9 cellular contexts compared by ENCODE assay signal in genomic region chr12:51593539-51593938, GRCh38. TPM values are rescaled to one million over a fixed set of nuclear protein-coding genes. Genes with fewer than 3 reads are reported as not detected.
A peak's percentile ranks its signal among the peaks of the same experiment; 100 is the strongest.
DNase-seq lines count a peak whose midpoint lies in the region; ATAC-seq and TF ChIP-seq lines count a peak whose summit lies in the region.
"Had no signal": no experiment of that assay in that cellular context is flagged by ENCODE, and none has a peak within 500 bp of the region (broad histone marks: within the 10 kb centered on the region; RNA-seq: fewer than 3 reads in every experiment).

No MANE protein-coding gene starts in this region.

- peak; percentile 62 for DNase-seq in GM23338 (ENCODE audit: low spot score)
- DNase-seq in NT2/D1 (ENCODE audit: low read depth, low spot score) = peak; percentile 13
- DNase-seq in ecto neural progenitor cell (ENCODE audit: low spot score) = peak; percentile 58
- DNase-seq in renal cortical epithelial cell (ENCODE audit: low read depth) = peak; percentile 54
- no peak for DNase-seq in NCI-H345 treated with DMSO at 0.1 percent for 48 hours (lab: John Stamatoyannopoulos, UW; ENCODE audit: unreplicated experiment)
- no peak for DNase-seq in sigmoid colon
- DNase-seq in cortex of kidney (lab: John Stamatoyannopoulos, UW) = no peak

- 4 to 9% methylated on average over 5 of the region's 5 CpGs for WGBS in sigmoid colon, 2 donors

- peak overlapping the region; percentile 93; the same call in 2 of the 3 replicates for H3K4me3 Mint-ChIP-seq in GM23338

- H3K9me3 Mint-ChIP-seq in GM23338 = no peaks in the 10 kb centered on the region; the same call in 2 of the 3 replicates

- peak overlapping the region; percentile 88 for H3K4me2 ChIP-seq in GM23338

- no peaks in the 10 kb centered on the region for H3K9me3 ChIP-seq in NT2/D1 (ENCODE audit: insufficient read depth, low read length)
- no peaks in the 10 kb centered on the region for H3K9me3 ChIP-seq in sigmoid colon
- H3K9me3 ChIP-seq: heart left ventricle had no signal

- ATAC-seq in GM23338 (no peak), GM21619 (IDR thresholded peaks at IDR 0.05; ENCODE audit: unreplicated experiment) (no peak)
- ATAC-seq: heart left ventricle had no signal

- intact Hi-C loops in sigmoid colon (cut with DNase I) = no loop called here

- TF ChIP-seq EP300 in sigmoid colon (IDR thresholded peaks at IDR 0.05) = no peak

- peaks cover 35% of the 10 kb centered on the region for H4K20me1 ChIP-seq in GM23338 (replicated peaks; ENCODE audit: insufficient read depth)

- H3K4me3 ChIP-seq in GM23338 (no peak overlapping the region), NT2/D1 (ENCODE audit: insufficient read length, low read depth) (no peak overlapping the region), sigmoid colon (no peak overlapping the region)
- H3K4me3 ChIP-seq: heart left ventricle had no signal

- peaks cover 44% of the 10 kb centered on the region for H3K4me1 Mint-ChIP-seq in GM23338

- H3K36me3 ChIP-seq in GM23338 (ENCODE audit: insufficient read depth) = no peaks in the 10 kb centered on the region
- no peaks in the 10 kb centered on the region for H3K36me3 ChIP-seq in NT2/D1 (ENCODE audit: insufficient read depth, insufficient read length, low read length)
- no peaks in the 10 kb centered on the region for H3K36me3 ChIP-seq in sigmoid colon
- H3K36me3 ChIP-seq: heart left ventricle had no signal

- no peak overlapping the region for H3K27ac ChIP-seq in GM23338 (ENCODE audit: low read depth)
- no peak overlapping the region for H3K27ac ChIP-seq in sigmoid colon
- H3K27ac ChIP-seq: heart left ventricle had no signal

- H3K9ac ChIP-seq in NT2/D1 (ENCODE audit: insufficient read length, low read depth) = no peak overlapping the region

- no peaks in the 10 kb centered on the region for H3K9me2 ChIP-seq in GM23338 (ENCODE audit: insufficient read depth)

- TF ChIP-seq CTCF in GM23338 (conservative IDR thresholded peaks at IDR 0.05; ENCODE audit: low read depth in 2 of 2) (no peak), sigmoid colon (IDR thresholded peaks at IDR 0.05) (no peak)

- H3K4me1 ChIP-seq in GM23338 (ENCODE audit: insufficient read depth) (peaks cover 38% of the 10 kb centered on the region), NT2/D1 (ENCODE audit: insufficient read depth, insufficient read length) (no peaks in the 10 kb centered on the region), sigmoid colon (peaks cover 0 to 13% (median 12%) of the 10 kb centered on the region in 4 donors)

- H3K27me3 ChIP-seq in GM23338 (ENCODE audit: insufficient read depth) (peaks cover 15% of the 10 kb centered on the region; the same call in 1 of the 2 replicates), NT2/D1 (ENCODE audit: insufficient read depth, insufficient read length) (peaks cover 17% of the 10 kb centered on the region), sigmoid colon (peaks cover 6 to 50% (median 38%) of the 10 kb centered on the region in 3 donors)

- no peaks in the 10 kb centered on the region; the same call in 1 of the 2 replicates for H3F3A ChIP-seq in GM23338 (replicated peaks; ENCODE audit: low read depth)

- H3K27me3 Mint-ChIP-seq in GM23338 (ENCODE audit: insufficient read depth, low read depth, poor library complexity) = peaks cover 16% of the 10 kb centered on the region

- peaks cover 66% of the 10 kb centered on the region for H3K79me2 ChIP-seq in GM23338 (replicated peaks; ENCODE audit: insufficient read depth)

- no peak overlapping the region for H3K27ac Mint-ChIP-seq in GM23338

- peaks cover 4% of the 10 kb centered on the region; the same call in 1 of the 3 replicates for H3K36me3 Mint-ChIP-seq in GM23338 (ENCODE audit: low read depth)

- H2AFZ ChIP-seq in GM23338 = no peak overlapping the region

- TF ChIP-seq POLR2A in sigmoid colon (IDR thresholded peaks at IDR 0.05) = no peak

TF ChIP-seq in GM23338, 12 proteins besides CTCF, POLR2A, EP300 and RAD21:
- peak; percentile 78 for TF ChIP-seq REST (IDR thresholded peaks at IDR 0.05; ENCODE audit: unreplicated experiment)
- no peak for TF ChIP-seq ZNF462 (CRISPR knock-in tag; IDR thresholded peaks at IDR 0.05)
TF ChIP-seq in GM23338: peak in this region for 1.

RNA-seq across cellular contexts. Expression of gene SCN8A, which starts 2.5 kb away (rescaled TPM):
- total RNA-seq in GM23338 (2014; rRNA removed; shearing (Covaris generic)) = 10.0 and 23.9 TPM in 2 replicates
- polyA plus RNA-seq in GM23338 (2016; fragmentation: Nextera tagmentation; extraction: Ambion mirVana) (2.9 and 4.6 TPM in 2 replicates), sigmoid colon (1 to 10 TPM in 1 of 3 donors, under 1 TPM in 2; under 0.01 to 2.1 (median 0.46) TPM)
- total RNA-seq in renal cortical epithelial cell (1.0 and 1.1 TPM in 2 replicates), sigmoid colon (under 1 TPM; 0.41 to 0.83 (median 0.77) TPM)

Comparison
In these comparisons a context has a peak if more than half of its experiments do, and no peak if none do; other contexts are left out.
1. DNase-seq: peak in GM23338 (single experiment), NT2/D1 (single experiment), ecto neural progenitor cell (single experiment) and renal cortical epithelial cell (single experiment); none in NCI-H345 treated with DMSO at 0.1 percent for 48 hours (single experiment), sigmoid colon (single experiment) and cortex of kidney (single experiment).